In genomic region chr5:180788651-180789410, GRCh38 we compare ENCODE assay signal across 14 cellular contexts. TPM values are rescaled to one million over a fixed set of nuclear protein-coding genes. Genes with fewer than 3 reads are reported as not detected.
A peak's percentile ranks its signal among the peaks of the same experiment; 100 is the strongest.
DNase-seq lines count a peak whose midpoint lies in the region; ATAC-seq, FAIRE-seq and TF ChIP-seq lines count a peak whose summit lies in the region.
"Not testable (repeated sequence)": the region's sequence is repeated elsewhere in the genome, so short reads cannot be mapped to it uniquely, and the experiment has no call there.
"Had no signal": no experiment of that assay in that cellular context is flagged by ENCODE, and none has a peak within 500 bp of the region (broad histone marks: within the 10 kb centered on the region; RNA-seq: fewer than 3 reads in every experiment).

No MANE protein-coding gene starts in this region.

- H2BK15ac ChIP-seq in mesenchymal stem cell (ENCODE audit: low read depth, poor library complexity, severe bottlenecking), result not testable (repeated sequence)

- WGBS in GM12878 (ENCODE audit: insufficient coverage, insufficient replicate concordance, low lambda C conversion rate, missing lambda C conversion rate), result 92% methylated on average over 19 of the region's 19 CpGs
- 98% methylated on average over 7 to 19 of the region's 19 CpGs for WGBS in endodermal cell (ENCODE audit: insufficient coverage in 1 of 2, insufficient read length in 1 of 2), 2 experiments
- 97% methylated on average over 16 of the region's 19 CpGs for WGBS in mesenchymal stem cell

- not testable (repeated sequence) for H3K18ac ChIP-seq in mesenchymal stem cell (ENCODE audit: low read depth in 1 of 2, low read length in 2 of 2)

- not testable (repeated sequence) for TF ChIP-seq EP300 in GM12878 (IDR thresholded peaks at IDR 0.05; ENCODE audit: borderline replicate concordance in 1 of 2, control insufficient read depth in 1 of 2, low read depth in 2 of 2, low read length in 2 of 2)

- intact Hi-C loops in GM12878 (cut with micrococcal nuclease; ENCODE audit: unreplicated experiment), result not testable (repeated sequence)

- in situ Hi-C loops in GM12878 (cut with MboI), result not testable (repeated sequence)

- TF ChIP-seq RAD21 in GM12878 (IDR thresholded peaks at IDR 0.05; ENCODE audit: insufficient read depth, low read depth, low read length), result not testable (repeated sequence)

- not testable (repeated sequence) for H3K27ac ChIP-seq in GM12878 (ENCODE audit: control insufficient read depth, insufficient read depth); endodermal cell (ENCODE audit: low read depth, low read length)
- H3K27ac ChIP-seq in mesenchymal stem cell (ENCODE audit: low read length, poor library complexity, severe bottlenecking), result peak overlapping the region; percentile 99

- ATAC-seq in GM12878; stimulated activated memory B cell treated with anti-CD40 and anti-IgM and Interleukin-4, amounts not matched to agents 10 μg/mL and 1 μg/mL and 100 μg/mL, for 72 hours: not testable (repeated sequence)

- H4K20me1 ChIP-seq in GM12878 (ENCODE audit: control insufficient read depth, insufficient read depth), result not testable (repeated sequence)

- not testable (repeated sequence) for H3K9me3 Mint-ChIP-seq in endodermal cell; stimulated activated memory B cell treated with anti-CD40 and anti-IgM and Interleukin-4, amounts not matched to agents 10 μg/mL and 1 μg/mL and 100 μg/mL, for 72 hours

- not testable (repeated sequence) for H3K27me3 ChIP-seq in GM12878 (replicated peaks in 1 of 2; ENCODE audit: control insufficient read depth in 2 of 2, insufficient read depth in 2 of 2, low read length in 1 of 2); endodermal cell (ENCODE audit: control insufficient read depth, insufficient read depth, low read length, poor library complexity, severe bottlenecking); mesenchymal stem cell (ENCODE audit: control insufficient read depth in 1 of 2, insufficient read depth in 1 of 2, low read length in 2 of 2)

- H3K14ac ChIP-seq in mesenchymal stem cell (ENCODE audit: low read length in 2 of 2), result not testable (repeated sequence)

- POLR2A ChIA-PET in GM12878 (lab: Charles Lee), result not testable (repeated sequence)

- CTCF ChIA-PET in GM12878 (lab: Yijun Ruan, JAX), result interaction anchor here (1.1 to 2.5 kb wide), 3 partner anchors 12 to 396 kb away, joined by 3 to 8 read pairs (median 3); no protein-coding TSS in a partner anchor

- not testable (repeated sequence) for DNase-seq in D721Med (ENCODE audit: insufficient read length, low spot score); GM12878 (ENCODE audit: low read depth, low spot score); mesenchymal stem cell
- DNase-seq in NCI-H82 (lab: John Stamatoyannopoulos, UW) (peak; percentile 7), endodermal cell (peak; percentile 44)
- DNase-seq in activated CD8-positive, alpha-beta memory T cell treated with anti-CD3 and anti-CD28 coated beads, Interleukin-2, amount 50 U/mL, for 48 hours, result peak; percentile 46

- RAD21 ChIA-PET in GM12878 (lab: Charles Lee; ENCODE audit: unreplicated experiment), result interaction anchor here (0.6 kb wide), 1 partner anchor 485 kb away, joined by 6 read pairs; no protein-coding TSS in a partner anchor

- TF ChIP-seq POLR2A in GM12878 (IDR thresholded peaks at IDR 0.05; ENCODE audit: low read depth, low read length), result peak; percentile 42; the same call in 1 of the 2 replicates

- peaks cover 35% of the 10 kb centered on the region for H3K36me3 Mint-ChIP-seq in endodermal cell (ENCODE audit: low read depth)
- peaks cover 47% of the 10 kb centered on the region for H3K36me3 Mint-ChIP-seq in stimulated activated memory B cell treated with anti-CD40 and anti-IgM and Interleukin-4, amounts not matched to agents 10 μg/mL and 1 μg/mL and 100 μg/mL, for 72 hours

- H3K36me3 ChIP-seq in GM12878 (ENCODE audit: control insufficient read depth in 2 of 2, insufficient read depth in 2 of 2, low read length in 1 of 2), result peaks cover 15 to 37% of the 10 kb centered on the region in 2 experiments
- peaks cover 46% of the 10 kb centered on the region for H3K36me3 ChIP-seq in endodermal cell (ENCODE audit: control insufficient read depth, insufficient read depth, low read length)
- H3K36me3 ChIP-seq in mesenchymal stem cell (ENCODE audit: control insufficient read depth in 1 of 2, insufficient read depth in 2 of 2, low read depth in 1 of 2, low read length in 2 of 2), result peaks cover 50 to 60% of the 10 kb centered on the region in 2 experiments

- H2BK5ac ChIP-seq in mesenchymal stem cell (ENCODE audit: low read depth, low read length, poor library complexity, severe bottlenecking), result not testable (repeated sequence)

- H3K4ac ChIP-seq in mesenchymal stem cell (ENCODE audit: low read depth in 1 of 2, low read length in 2 of 2), result not testable (repeated sequence)

- H4K91ac ChIP-seq in mesenchymal stem cell (ENCODE audit: low read length), result not testable (repeated sequence)

- H3K27me3 Mint-ChIP-seq in endodermal cell (ENCODE audit: insufficient read depth); stimulated activated memory B cell treated with anti-CD40 and anti-IgM and Interleukin-4, amounts not matched to agents 10 μg/mL and 1 μg/mL and 100 μg/mL, for 72 hours: not testable (repeated sequence)

- H2BK120ac ChIP-seq in mesenchymal stem cell (ENCODE audit: low read depth, low read length), result not testable (repeated sequence)

- H3K79me1 ChIP-seq in mesenchymal stem cell (replicated peaks; ENCODE audit: low read length, poor library complexity, severe bottlenecking), result not testable (repeated sequence)

- H3K23ac ChIP-seq in mesenchymal stem cell (ENCODE audit: low read length in 2 of 2), result not testable (repeated sequence)

- H2BK12ac ChIP-seq in mesenchymal stem cell (ENCODE audit: low read length in 2 of 2), result not testable (repeated sequence)

- H2AFZ ChIP-seq in GM12878 (ENCODE audit: control insufficient read depth, low read depth, low read length); mesenchymal stem cell (ENCODE audit: low read depth, low read length): not testable (repeated sequence)

- SMC1A ChIA-PET in GM12878 (lab: Charles Lee; ENCODE audit: uncharacterized antibody, unreplicated experiment), result interaction anchor here (0.9 kb wide), 1 partner anchor 13 kb away, joined by 4 read pairs; no protein-coding TSS in a partner anchor

- H3K4me3 Mint-ChIP-seq in endodermal cell; stimulated activated memory B cell treated with anti-CD40 and anti-IgM and Interleukin-4, amounts not matched to agents 10 μg/mL and 1 μg/mL and 100 μg/mL, for 72 hours: not testable (repeated sequence)

- not testable (repeated sequence) for H3K4me1 ChIP-seq in GM12878 (ENCODE audit: control insufficient read depth, insufficient read depth, low read length)
- peaks cover 25% of the 10 kb centered on the region for H3K4me1 ChIP-seq in endodermal cell (ENCODE audit: control insufficient read depth, insufficient read depth, low read length)
- H3K4me1 ChIP-seq in mesenchymal stem cell (ENCODE audit: control insufficient read depth, insufficient read depth, low read depth, low read length), result peaks cover 43% of the 10 kb centered on the region

- not testable (repeated sequence) for H4K8ac ChIP-seq in mesenchymal stem cell (ENCODE audit: low read length)

- not testable (repeated sequence) for H3K27ac Mint-ChIP-seq in endodermal cell
- peak overlapping the region; percentile 38 for H3K27ac Mint-ChIP-seq in stimulated activated memory B cell treated with anti-CD40 and anti-IgM and Interleukin-4, amounts not matched to agents 10 μg/mL and 1 μg/mL and 100 μg/mL, for 72 hours

- peaks cover 32% of the 10 kb centered on the region for H3K4me1 Mint-ChIP-seq in endodermal cell
- H3K4me1 Mint-ChIP-seq in stimulated activated memory B cell treated with anti-CD40 and anti-IgM and Interleukin-4, amounts not matched to agents 10 μg/mL and 1 μg/mL and 100 μg/mL, for 72 hours, result peaks cover 62% of the 10 kb centered on the region

- not testable (repeated sequence) for H3K4me2 ChIP-seq in GM12878 (ENCODE audit: control insufficient read depth, insufficient read depth); mesenchymal stem cell (ENCODE audit: low read length, poor library complexity, severe bottlenecking)

- not testable (repeated sequence) for FAIRE-seq in D721Med (lab: Jason Lieb, UNC); GM12878 (lab: Jason Lieb, UNC)

- peak; percentile 8 for TF ChIP-seq CTCF in D721Med (IDR thresholded peaks at IDR 0.05; ENCODE audit: insufficient read depth, missing control alignments)
- TF ChIP-seq CTCF in GM12878 (IDR thresholded peaks at IDR 0.05 in 2 of 3, conservative IDR thresholded peaks at IDR 0.05 in 1 of 3; ENCODE audit: control insufficient read depth in 2 of 3, extremely low read depth in 1 of 3, insufficient read depth in 1 of 3, low read depth in 3 of 3, low read length in 3 of 3); endodermal cell (conservative IDR thresholded peaks at IDR 0.05): not testable (repeated sequence)

- H3K79me2 ChIP-seq in GM12878 (ENCODE audit: control insufficient read depth, insufficient read depth, low read length), result not testable (repeated sequence)

- peak overlapping the region; percentile 76 for H2AK5ac ChIP-seq in mesenchymal stem cell (ENCODE audit: low read length, severe bottlenecking)

- not testable (repeated sequence) for H3K9ac ChIP-seq in GM12878 (ENCODE audit: control insufficient read depth, insufficient read depth, low read length); endodermal cell (ENCODE audit: extremely low read depth, low read length, poor library complexity, severe bottlenecking); mesenchymal stem cell (ENCODE audit: low read length)

- not testable (repeated sequence) for BruUV-seq in GM12878 (replicated peaks; lab: Mats Ljungman, UMichigan)

- H3K4me3 ChIP-seq in GM12878; endodermal cell (ENCODE audit: low read length); mesenchymal stem cell (ENCODE audit: insufficient read depth in 1 of 2, low read depth in 1 of 2, low read length in 2 of 2): not testable (repeated sequence)

- H3K9me3 ChIP-seq in GM12878 (replicated peaks; ENCODE audit: control insufficient read depth, insufficient read depth, low read length); endodermal cell (ENCODE audit: control insufficient read depth, low read length); mesenchymal stem cell (ENCODE audit: control insufficient read depth, low read length): not testable (repeated sequence)

RNA-seq across cellular contexts. Expression of gene MGAT1, which starts 13.8 kb away (rescaled TPM):
- total RNA-seq in GM12878 (2013; cell fraction: nucleolus; rRNA removed), result 148 and 157 TPM in 2 replicates
- 44.6 and 50.7 TPM in 2 replicates for total RNA-seq in GM12878 (2014; rRNA removed)
- total RNA-seq in GM12878 (2014; rRNA removed; fragmentation: Illumina TruSeq; extraction: Trizol), result 32.5 and 33.6 TPM in 2 replicates
- total RNA-seq in GM12878 (2021), result 76.4 and 82.3 TPM in 2 replicates
- 61.9 TPM for polyA plus RNA-seq in GM12878 (2011; ENCODE audit: low read depth)
- polyA plus RNA-seq in GM12878 (2011; rRNA removed), result 74.1 and 88.4 TPM in 2 replicates
- 118 and 136 TPM in 2 replicates for polyA plus RNA-seq in GM12878 (2011; cell fraction: cytosol; rRNA removed)
- polyA plus RNA-seq in GM12878 (2011; cell fraction: nucleus; rRNA removed), result 129 and 130 TPM in 2 replicates
- polyA plus RNA-seq in GM12878 (2012), result 109 and 110 TPM in 2 replicates
- polyA plus RNA-seq in GM12878 (2014; fragmentation: Illumina TruSeq; extraction: Trizol), result 32.3 and 38.1 TPM in 2 replicates
- polyA plus RNA-seq in GM12878 (2014; fragmentation: Nextera tagmentation; extraction: Ambion mirVana), result 1 to 10 TPM; 3.1 to 7.7 TPM
- 74.7 and 90.4 TPM in 2 replicates for polyA plus RNA-seq in GM12878 (2014; rRNA removed)
- polyA plus RNA-seq in GM12878 (2016; fragmentation: Nextera tagmentation; extraction: Ambion mirVana), result 10 to 100 TPM; 75.2 to 85.9 TPM
- polyA minus RNA-seq in GM12878 (2011; rRNA and poly(A)+ RNA removed), result 74.1 and 128 TPM in 2 replicates
- polyA minus RNA-seq in GM12878 (2011; cell fraction: cytosol; rRNA and poly(A)+ RNA removed), result 60.1 and 60.4 TPM in 2 replicates
- polyA minus RNA-seq in GM12878 (2011; cell fraction: nucleus; rRNA and poly(A)+ RNA removed), result 48.4 and 56.6 TPM in 2 replicates
- 100 to 1,000 TPM in 1 of 2 donors, 10 to 100 TPM in 1; 76.2 to 101 TPM for total RNA-seq in endodermal cell
- 58.9 TPM for polyA plus RNA-seq in endodermal cell (2013, experiment 1 of 2)
- polyA plus RNA-seq in endodermal cell (2013, experiment 2 of 2), result 55.0 TPM
- 103 TPM for polyA plus RNA-seq in mesenchymal stem cell (2013, experiment 1 of 2)
- polyA plus RNA-seq in mesenchymal stem cell (2013, experiment 2 of 2), result 105 TPM

RNA-seq across cellular contexts. Expression of gene OR2Y1, which starts 49.0 kb away (rescaled TPM):
- total RNA-seq in GM12878 (2013; cell fraction: nucleolus; rRNA removed), result not detected in 2 replicates
- total RNA-seq in GM12878 (2014; rRNA removed) (not detected in 2 replicates), GM12878 (2014; rRNA removed; fragmentation: Illumina TruSeq; extraction: Trizol) (not detected in 2 replicates), GM12878 (2021) (not detected in 2 replicates), endodermal cell (not detected)
- not detected for polyA plus RNA-seq in GM12878 (2011; ENCODE audit: low read depth)
- polyA plus RNA-seq in GM12878 (2011; rRNA removed) (not detected in 2 replicates), GM12878 (2014; fragmentation: Illumina TruSeq; extraction: Trizol) (not detected in 2 replicates), GM12878 (2014; fragmentation: Nextera tagmentation; extraction: Ambion mirVana) (not detected), GM12878 (2014; rRNA removed) (not detected in 2 replicates), GM12878 (2016; fragmentation: Nextera tagmentation; extraction: Ambion mirVana) (not detected)
- polyA plus RNA-seq in GM12878 (2011; cell fraction: cytosol; rRNA removed), result not detected in 2 replicates
- not detected in 2 replicates for polyA plus RNA-seq in GM12878 (2011; cell fraction: nucleus; rRNA removed)
- not detected in 2 replicates for polyA plus RNA-seq in GM12878 (2012)
- not detected in 2 replicates for polyA minus RNA-seq in GM12878 (2011; rRNA and poly(A)+ RNA removed)
- not detected in 2 replicates for polyA minus RNA-seq in GM12878 (2011; cell fraction: cytosol; rRNA and poly(A)+ RNA removed)
- not detected in 2 replicates for polyA minus RNA-seq in GM12878 (2011; cell fraction: nucleus; rRNA and poly(A)+ RNA removed)
- not detected for polyA plus RNA-seq in endodermal cell (2013, experiment 1 of 2)
- polyA plus RNA-seq in endodermal cell (2013, experiment 2 of 2), result not detected
- not detected for polyA plus RNA-seq in mesenchymal stem cell (2013, experiment 1 of 2)
- not detected for polyA plus RNA-seq in mesenchymal stem cell (2013, experiment 2 of 2)
- total RNA-seq: Calu3; CD8-positive, alpha-beta memory T cell; Daoy; G401; H7 had no signal
- polyA plus RNA-seq: A549; CD8-positive, alpha-beta memory T cell; SK-N-SH had no signal
